9 cellular contexts compared by ENCODE assay signal in genomic region chr7:51316666-51317581, GRCh38. TPM values are rescaled to one million over a fixed set of nuclear protein-coding genes. Genes with fewer than 3 reads are reported as not detected.
DNase-seq lines count a peak whose midpoint lies in the region; ATAC-seq and TF ChIP-seq lines count a peak whose summit lies in the region.
"Had no signal": no experiment of that assay in that cellular context is flagged by ENCODE, and none has a peak within 500 bp of the region (broad histone marks: within the 10 kb centered on the region; RNA-seq: fewer than 3 reads in every experiment).

Gene COBL, minus strand, starts transcription at chr7:51316809. Its CDS starts 176 bp downstream, at chr7:51316633.

- CTCF ChIA-PET in Panc1 (lab: Charles Lee): no interaction called here

- TF ChIP-seq EP300 in neural cell (conservative IDR thresholded peaks at IDR 0.05; ENCODE audit: poor library complexity, severe bottlenecking): no peak

- no peaks in the 10 kb centered on the region for H3K9me2 ChIP-seq in neural cell (ENCODE audit: insufficient read depth, low read length)

- no peaks in the 10 kb centered on the region for H4K20me1 ChIP-seq in neural cell (ENCODE audit: insufficient read depth)

- TF ChIP-seq CTCF in Panc1 (IDR thresholded peaks at IDR 0.05): no peak
- no peak for TF ChIP-seq CTCF in fibroblast of mammary gland (conservative IDR thresholded peaks at IDR 0.05; ENCODE audit: control insufficient read depth, insufficient read depth, low read depth, low read length)
- TF ChIP-seq CTCF in neural cell (IDR thresholded peaks at IDR 0.05; ENCODE audit: poor library complexity, severe bottlenecking): peak; percentile 10

- TF ChIP-seq RAD21 in neural cell (conservative IDR thresholded peaks at IDR 0.05): no peak

- no TSS peak for BruUV-seq in Panc1 (replicated peaks; lab: Mats Ljungman, UMichigan)

- intact Hi-C loops in Panc1 (cut with micrococcal nuclease; ENCODE audit: unreplicated experiment): no loop called here

- H2AFZ ChIP-seq in neural cell (ENCODE audit: low read depth, low read length): no peak within 1 kb of the TSS

- POLR2A ChIA-PET in Panc1 (lab: Charles Lee): no interaction called here

- H3K4me3 ChIP-seq in Panc1 (ENCODE audit: low read depth in 2 of 2, low read length in 2 of 2) (peak within 1 kb of the TSS; percentile 36 to 50), fibroblast of mammary gland (ENCODE audit: control insufficient read depth, low read depth, low read length) (peak within 1 kb of the TSS; percentile 0), neural cell (ENCODE audit: low read length) (peak within 1 kb of the TSS; percentile 66)

- H3K9me3 ChIP-seq in Panc1 (ENCODE audit: control insufficient read depth, insufficient read depth, low read depth, low read length): no peaks in the 10 kb centered on the region
- no peaks in the 10 kb centered on the region for H3K9me3 ChIP-seq in neural cell (ENCODE audit: low read length)

- no peaks in the 10 kb centered on the region; the same call in 1 of the 2 replicates for H3K4me1 ChIP-seq in Panc1 (ENCODE audit: control insufficient read depth, insufficient read depth, low read length)

- H3K27ac ChIP-seq in Panc1 (ENCODE audit: low read length): no peak within 1 kb of the TSS
- no peak within 1 kb of the TSS for H3K27ac ChIP-seq in neural cell (ENCODE audit: low read length)

- H3F3A ChIP-seq in neural cell (ENCODE audit: insufficient read depth, low read length, poor library complexity, severe bottlenecking): no peaks in the 10 kb centered on the region

- DNase-seq in Panc1 (ENCODE audit: low read depth, low spot score): no peak
- DNase-seq in fibroblast of mammary gland (ENCODE audit: low read depth): no peak
- DNase-seq in GF-D8 (lab: John Stamatoyannopoulos, UW): no peak
- DNase-seq in NOMO-1 treated with DMSO at 0.1 percent for 48 hours (lab: John Stamatoyannopoulos, UW; ENCODE audit: unreplicated experiment): no peak
- DNase-seq in T1000 (lab: John Stamatoyannopoulos, UW): no peak
- no peak for DNase-seq in activated CD4-positive, alpha-beta T cell treated with anti-CD3 and anti-CD28 coated beads, Interleukin-2, amount 50 U/mL, for 1 hour

- H3K9ac ChIP-seq in neural cell (ENCODE audit: low read length): peak within 1 kb of the TSS; percentile 23

- ATAC-seq in GM18909 (IDR thresholded peaks at IDR 0.05; ENCODE audit: poor library complexity, unreplicated experiment) (peak; percentile 34), Panc1 (peak; percentile 50)

- H3K4me2 ChIP-seq in neural cell (ENCODE audit: low read length): peak within 1 kb of the TSS; percentile 28

- in situ Hi-C loops in Panc1 (cut with HindIII; ENCODE audit: low pct_unique_long_range_greater_than_20kb, low sequenced_read_pairs): no loop called here

- H3K36me3 ChIP-seq in Panc1 (ENCODE audit: control insufficient read depth, insufficient read depth, low read length): no peaks in the 10 kb centered on the region; the same call in 1 of the 2 replicates
- H3K36me3 ChIP-seq in neural cell (ENCODE audit: insufficient read depth, low read length): no peaks in the 10 kb centered on the region

- H3K79me2 ChIP-seq in neural cell (replicated peaks; ENCODE audit: insufficient read depth, low read length): no peaks in the 10 kb centered on the region

- H3K27me3 ChIP-seq in Panc1 (ENCODE audit: control insufficient read depth, insufficient read depth, low read length) (peaks cover 15% of the 10 kb centered on the region), neural cell (ENCODE audit: insufficient read depth, low read depth, low read length) (peaks cover 57% of the 10 kb centered on the region)

TF ChIP-seq in neural cell, 6 proteins besides CTCF, POLR2A, EP300 and RAD21:
- TF ChIP-seq TAF1 (IDR thresholded peaks at IDR 0.05; ENCODE audit: low read depth): no peak
- peak; percentile 23 for TF ChIP-seq EZH2 (IDR thresholded peaks at IDR 0.05; ENCODE audit: borderline replicate concordance, insufficient read depth, low read length, poor library complexity, severe bottlenecking)
- TF ChIP-seq SMC3 (conservative IDR thresholded peaks at IDR 0.05; ENCODE audit: poor library complexity): no peak
- no peak for TF ChIP-seq MXI1 (conservative IDR thresholded peaks at IDR 0.05; ENCODE audit: poor library complexity, severe bottlenecking)

RNA-seq across cellular contexts. Expression of gene COBL, which starts in this region (rescaled TPM):
- 0.39 TPM for total RNA-seq in Panc1 (2021; ENCODE audit: unreplicated experiment)
- polyA plus RNA-seq in Panc1 (2012; ENCODE audit: insufficient read length): 0.06 TPM
- 0.10 and 0.12 TPM in 2 replicates for polyA plus RNA-seq in neural cell
- 0.49 and 0.93 TPM in 2 replicates for polyA minus RNA-seq in neural cell
- polyA plus RNA-seq: IgD-negative memory B cell had no signal

Comparison
In these comparisons a context has a peak if more than half of its experiments do, and no peak if none do; other contexts are left out.
1. Peak in ATAC-seq and H3K4me3 ChIP-seq in Panc1; RNA of the gene not detected or under 1 TPM.
2. H3K4me3 ChIP-seq: peak in every context shown above with its lines; median percentile 66 in neural cell; 43 in Panc1; 0 in fibroblast of mammary gland.